ENCODE assay signal across 16 cellular contexts in the genomic region with DNA sequence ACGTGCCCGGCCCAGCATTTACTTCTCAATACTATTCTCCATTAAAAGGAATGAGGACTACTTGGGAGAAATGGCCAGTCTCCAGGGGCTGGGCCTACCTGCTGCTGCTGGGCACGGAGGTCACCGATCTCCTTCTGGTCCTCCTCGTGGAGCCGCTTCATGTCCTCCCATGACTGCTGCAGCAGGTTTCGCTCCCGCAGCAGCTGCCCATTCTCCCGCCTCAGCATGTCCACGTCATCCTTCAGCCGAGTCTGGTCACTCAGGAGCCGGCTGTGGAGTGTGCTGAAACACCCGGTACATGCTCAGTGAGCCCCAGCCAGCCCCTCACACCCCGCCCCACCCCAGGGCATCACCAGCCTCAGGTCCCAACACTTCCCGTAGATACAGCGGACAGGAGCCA.
DNase-seq lines count a peak whose midpoint lies in the region; ATAC-seq, FAIRE-seq and TF ChIP-seq lines count a peak whose summit lies in the region.
"Had no signal": no experiment of that assay in that cellular context is flagged by ENCODE, and none has a peak within 500 bp of the region (broad histone marks: within the 10 kb centered on the region; RNA-seq: fewer than 3 reads in every experiment).

No MANE protein-coding gene starts in this region.

- TF ChIP-seq POLR2A in H1 (IDR thresholded peaks at IDR 0.05; ENCODE audit: control extremely low read depth in 1 of 2, low read depth in 2 of 2, low read length in 2 of 2) (no peak), esophagus squamous epithelium (IDR thresholded peaks at IDR 0.05) (no peak), prostate gland (IDR thresholded peaks at IDR 0.05) (no peak)

- H3K4ac ChIP-seq in H1 (replicated peaks; ENCODE audit: insufficient read length, low read depth, low read length): no peak overlapping the region

- H3K23me2 ChIP-seq in H1 (ENCODE audit: low read depth, low read length): no peaks in the 10 kb centered on the region

- no peak overlapping the region for H3K23ac ChIP-seq in H1 (ENCODE audit: insufficient read length)

- POLR2A ChIA-PET in H1 (lab: Charles Lee; ENCODE audit: partially characterized antibody): no interaction called here

- no peak overlapping the region for H3K4me2 ChIP-seq in H1 (ENCODE audit: insufficient read depth in 1 of 2, low read depth in 2 of 2, low read length in 2 of 2)

- FAIRE-seq in H1 (lab: Jason Lieb, UNC): no peak
- FAIRE-seq: A204.1, HepG2, HTR-8/SVneo had no signal

- H4K20me1 ChIP-seq in H1 (replicated peaks in 1 of 2; ENCODE audit: control insufficient read depth in 1 of 2, insufficient read depth in 2 of 2, low read length in 2 of 2): peaks cover 0 to 2% of the 10 kb centered on the region in 2 experiments

- TF ChIP-seq EP300 in H1 (IDR thresholded peaks at IDR 0.05; ENCODE audit: borderline replicate concordance in 1 of 2, low read depth in 2 of 2, low read length in 2 of 2): no peak

- no peak overlapping the region for H3K56ac ChIP-seq in H1 (replicated peaks; ENCODE audit: insufficient read length, low read depth, low read length)

- DNase-seq in H1 (ENCODE audit: low read depth in 1 of 2, low spot score in 2 of 2) (no peak), esophagus squamous epithelium (lab: John Stamatoyannopoulos, UW) (no peak), prostate gland (ENCODE audit: low spot score) (no peak), NCI-H1694 (lab: John Stamatoyannopoulos, UW) (no peak), NCI-H1417 treated with DMSO at 0.1 percent for 48 hours (lab: John Stamatoyannopoulos, UW) (no peak)
- DNase-seq: C1 segment of cervical spinal cord; Calu3; CD4-positive, alpha-beta T cell; DMS 273 treated with DMSO at 0.1 percent for 48 hours; GOT3 had no signal

- H2AK5ac ChIP-seq in H1 (ENCODE audit: low read depth, low read length): no peak overlapping the region

- no peak overlapping the region for H3K18ac ChIP-seq in H1 (ENCODE audit: extremely low read depth, low read length)

- H3K27ac ChIP-seq in H1 (ENCODE audit: low read depth, low read length): no peak overlapping the region
- peak overlapping the region; percentile 59 to 81 (median 68) for H3K27ac ChIP-seq in esophagus squamous epithelium
- H3K27ac ChIP-seq in prostate gland: peak overlapping the region; percentile 41 to 72

- CTCF ChIA-PET in H1 (lab: Charles Lee; ENCODE audit: partially characterized antibody): no interaction called here

- peaks cover 4% of the 10 kb centered on the region for H3K79me1 ChIP-seq in H1 (ENCODE audit: low read depth, low read length)

- H3K36me3 ChIP-seq in H1 (ENCODE audit: control insufficient read depth in 2 of 4, insufficient read depth in 4 of 4, low read length in 3 of 4) (peaks cover 0 to 16% (median 1%) of the 10 kb centered on the region in 4 experiments; a peak in 3 of 8 replicates), esophagus squamous epithelium (peaks cover 0 to 77% (median 0%) of the 10 kb centered on the region in 3 donors), prostate gland (peaks cover 0 to 6% of the 10 kb centered on the region in 2 donors)

- H2BK5ac ChIP-seq in H1 (ENCODE audit: low read depth, low read length): peak overlapping the region; percentile 9; the same call in 1 of the 2 replicates

- no peak overlapping the region for H3K14ac ChIP-seq in H1 (ENCODE audit: insufficient read length)

- H2BK20ac ChIP-seq in H1 (ENCODE audit: low read length): no peak overlapping the region

- H2BK15ac ChIP-seq in H1 (ENCODE audit: low read length): no peak overlapping the region

- no peak overlapping the region for H2AFZ ChIP-seq in H1 (ENCODE audit: low read length)

- H3K9ac ChIP-seq in H1 (replicated peaks in 1 of 4; ENCODE audit: extremely low read depth in 1 of 4, low read depth in 3 of 4, low read length in 3 of 4): no peak overlapping the region

- TF ChIP-seq RAD21 in H1 (IDR thresholded peaks at IDR 0.05 in 1 of 2, conservative IDR thresholded peaks at IDR 0.05 in 1 of 2; ENCODE audit: low read depth in 2 of 2, low read length in 2 of 2): no peak

- H4K5ac ChIP-seq in H1 (ENCODE audit: insufficient read length, low read depth, low read length): no peak overlapping the region

- H2BK12ac ChIP-seq in H1 (ENCODE audit: low read depth, low read length): no peak overlapping the region

- H3K4me1 ChIP-seq in H1 (replicated peaks in 1 of 4; ENCODE audit: control insufficient read depth in 3 of 4, insufficient read depth in 4 of 4, low read length in 3 of 4): peaks cover 7 to 18% (median 14%) of the 10 kb centered on the region in 4 experiments; a peak in 6 of 7 replicates
- peaks cover 8 to 65% (median 37%) of the 10 kb centered on the region in 3 donors for H3K4me1 ChIP-seq in esophagus squamous epithelium
- H3K4me1 ChIP-seq in prostate gland (replicated peaks): peaks cover 16% of the 10 kb centered on the region
- H3K4me1 ChIP-seq: HAP-1 had no signal

- intact Hi-C loops in esophagus squamous epithelium (cut with DNase I) (no loop called here), prostate gland (cut with DNase I) (no loop called here)

- H3K27me3 ChIP-seq in H1 (replicated peaks in 1 of 4; ENCODE audit: control insufficient read depth in 3 of 4, extremely low read depth in 1 of 4, insufficient read depth in 3 of 4, low read length in 3 of 4): no peaks in the 10 kb centered on the region
- H3K27me3 ChIP-seq in esophagus squamous epithelium: no peaks in the 10 kb centered on the region
- no peaks in the 10 kb centered on the region for H3K27me3 ChIP-seq in prostate gland (replicated peaks; ENCODE audit: insufficient read depth)

- TF ChIP-seq CTCF in H1 (IDR thresholded peaks at IDR 0.05; ENCODE audit: control extremely low read depth in 1 of 3, insufficient read depth in 1 of 3, low read depth in 1 of 3, low read length in 3 of 3) (no peak), esophagus squamous epithelium (IDR thresholded peaks at IDR 0.05) (no peak), prostate gland (IDR thresholded peaks at IDR 0.05) (no peak)

- H4K91ac ChIP-seq in H1 (replicated peaks; ENCODE audit: insufficient read length, low read length): no peak overlapping the region

- WGBS in H1 (ENCODE audit: extremely low coverage in 1 of 2, insufficient coverage in 1 of 2, insufficient read length in 1 of 2, insufficient replicate concordance in 2 of 2, low coverage in 1 of 2, low lambda C conversion rate in 2 of 2, missing lambda C conversion rate in 1 of 2), 2 experiments: 98% methylated on average over 14 of the region's 16 CpGs; no CpG with 5 or more reads in 1 of the 2 experiments
- WGBS in esophagus squamous epithelium, 2 donors: 62 to 80% methylated on average over 7 to 12 of the region's 16 CpGs
- WGBS in prostate gland: 89% methylated on average over 16 of the region's 16 CpGs

- H3K9me3 ChIP-seq in H1 (ENCODE audit: insufficient read depth in 2 of 2, low read depth in 1 of 2, low read length in 1 of 2) (no peaks in the 10 kb centered on the region), esophagus squamous epithelium (no peaks in the 10 kb centered on the region), prostate gland (no peaks in the 10 kb centered on the region)
- H3K9me3 ChIP-seq: HAP-1 had no signal

- H3K4me3 ChIP-seq in H1 (ENCODE audit: extremely low read depth in 1 of 4, insufficient read depth in 2 of 4, low read depth in 3 of 4, low read length in 4 of 4) (no peak overlapping the region), esophagus squamous epithelium (no peak overlapping the region), prostate gland (no peak overlapping the region)
- H3K4me3 ChIP-seq: HAP-1 had no signal

- H4K8ac ChIP-seq in H1 (ENCODE audit: extremely low read depth, insufficient read depth, low read length): no peak overlapping the region

- H3K79me2 ChIP-seq in H1 (ENCODE audit: control insufficient read depth in 1 of 2, insufficient read depth in 2 of 2, low read length in 2 of 2): peaks cover 0 to 5% of the 10 kb centered on the region in 2 experiments; a peak in 2 of 4 replicates

- ATAC-seq in GM21723 (IDR thresholded peaks at IDR 0.05; ENCODE audit: unreplicated experiment) (no peak), GM19397 (IDR thresholded peaks at IDR 0.05; ENCODE audit: unreplicated experiment) (no peak)
- ATAC-seq: HepG2 had no signal

- no peak overlapping the region for H2BK120ac ChIP-seq in H1 (replicated peaks; ENCODE audit: low read depth, low read length)

TF ChIP-seq in H1, 55 proteins besides CTCF, POLR2A, EP300 and RAD21:
- TF ChIP-seq SUZ12 (IDR thresholded peaks at IDR 0.05; ENCODE audit: low read length): no peak
- no peak for TF ChIP-seq CEBPB (IDR thresholded peaks at IDR 0.05; ENCODE audit: low read depth, low read length)
- no peak for TF ChIP-seq YY1 (IDR thresholded peaks at IDR 0.05; ENCODE audit: low read depth, low read length)
